ENCODE assay signal across 12 cellular contexts in genomic region chr14:75497191-75497590, GRCh38. TPM values are rescaled to one million over a fixed set of nuclear protein-coding genes. Genes with fewer than 3 reads are reported as not detected.
DNase-seq lines count a peak whose midpoint lies in the region; ATAC-seq lines count a peak whose summit lies in the region.
"Had no signal": no experiment of that assay in that cellular context is flagged by ENCODE, and none has a peak within 500 bp of the region (broad histone marks: within the 10 kb centered on the region; RNA-seq: fewer than 3 reads in every experiment).

No MANE protein-coding gene starts in this region.

- H3K9me3 Mint-ChIP-seq in activated T-helper 1 cell treated with anti-CD3 and anti-CD28 coated beads, Interleukin-12 subunit alpha, Interleukin-12 subunit beta, Interleukin-2, Interleukin-4 antibody, amounts not matched to agents 30 ng/mL and 10 ng/mL and 1 ng/mL, durations not matched to agents 14 hours and 24 hours and 36 hours = no peaks in the 10 kb centered on the region
- peaks cover 4% of the 10 kb centered on the region for H3K9me3 Mint-ChIP-seq in stimulated activated naive CD8-positive, alpha-beta T cell treated with anti-CD3 and anti-CD28 coated beads, Interleukin-15, Interleukin-2, amounts not matched to agents 100 ng/mL and 50 ng/mL, for 24 hours

- ATAC-seq in HG03565 (IDR thresholded peaks at IDR 0.05; ENCODE audit: unreplicated experiment) (peak; percentile 45), HG03354 (IDR thresholded peaks at IDR 0.05; ENCODE audit: poor library complexity, severe bottlenecking, unreplicated experiment) (no peak)
- ATAC-seq: PC-3 had no signal

- peaks cover 3% of the 10 kb centered on the region for H3K36me3 Mint-ChIP-seq in activated T-helper 1 cell treated with anti-CD3 and anti-CD28 coated beads, Interleukin-12 subunit alpha, Interleukin-12 subunit beta, Interleukin-2, Interleukin-4 antibody, amounts not matched to agents 30 ng/mL and 10 ng/mL and 1 ng/mL, durations not matched to agents 14 hours and 24 hours and 36 hours (ENCODE audit: low read depth)
- no peaks in the 10 kb centered on the region for H3K36me3 Mint-ChIP-seq in stimulated activated naive CD8-positive, alpha-beta T cell treated with anti-CD3 and anti-CD28 coated beads, Interleukin-15, Interleukin-2, amounts not matched to agents 100 ng/mL and 50 ng/mL, for 24 hours (ENCODE audit: low read depth)

- peak overlapping the region; percentile 66 for H3K4me3 Mint-ChIP-seq in activated T-helper 1 cell treated with anti-CD3 and anti-CD28 coated beads, Interleukin-12 subunit alpha, Interleukin-12 subunit beta, Interleukin-2, Interleukin-4 antibody, amounts not matched to agents 30 ng/mL and 10 ng/mL and 1 ng/mL, durations not matched to agents 14 hours and 24 hours and 36 hours
- H3K4me3 Mint-ChIP-seq in stimulated activated naive CD8-positive, alpha-beta T cell treated with anti-CD3 and anti-CD28 coated beads, Interleukin-15, Interleukin-2, amounts not matched to agents 100 ng/mL and 50 ng/mL, for 24 hours = peak overlapping the region; percentile 42

- peaks cover 61% of the 10 kb centered on the region for H3K4me1 Mint-ChIP-seq in activated T-helper 1 cell treated with anti-CD3 and anti-CD28 coated beads, Interleukin-12 subunit alpha, Interleukin-12 subunit beta, Interleukin-2, Interleukin-4 antibody, amounts not matched to agents 30 ng/mL and 10 ng/mL and 1 ng/mL, durations not matched to agents 14 hours and 24 hours and 36 hours (ENCODE audit: low read depth)
- H3K4me1 Mint-ChIP-seq in stimulated activated naive CD8-positive, alpha-beta T cell treated with anti-CD3 and anti-CD28 coated beads, Interleukin-15, Interleukin-2, amounts not matched to agents 100 ng/mL and 50 ng/mL, for 24 hours (ENCODE audit: low read depth) = peaks cover 67% of the 10 kb centered on the region

- peak; percentile 33 for DNase-seq in activated naive CD4-positive, alpha-beta T cell treated with Interleukin-2 at 50 U/mL for 16 hours
- no peak for DNase-seq in activated naive CD4-positive, alpha-beta T cell (lab: John Stamatoyannopoulos, UW)
- DNase-seq in activated T-helper 1 cell treated with anti-CD3 and anti-CD28 coated beads, Interleukin-12 subunit alpha, Interleukin-12 subunit beta, Interleukin-2, Interleukin-4 antibody, amounts not matched to agents 30 ng/mL and 10 ng/mL and 1 ng/mL, durations not matched to agents 14 hours and 24 hours and 36 hours (ENCODE audit: low spot score) = peak; percentile 58
- DNase-seq in ureter (ENCODE audit: low spot score) (no peak), NCI-H1694 treated with DMSO at 0.1 percent for 48 hours (lab: John Stamatoyannopoulos, UW) (no peak)
- DNase-seq: colonic mucosa, PC-3, uterus had no signal

- H3K27me3 Mint-ChIP-seq in activated T-helper 1 cell treated with anti-CD3 and anti-CD28 coated beads, Interleukin-12 subunit alpha, Interleukin-12 subunit beta, Interleukin-2, Interleukin-4 antibody, amounts not matched to agents 30 ng/mL and 10 ng/mL and 1 ng/mL, durations not matched to agents 14 hours and 24 hours and 36 hours (ENCODE audit: insufficient read depth) = no peaks in the 10 kb centered on the region
- no peaks in the 10 kb centered on the region for H3K27me3 Mint-ChIP-seq in stimulated activated naive CD8-positive, alpha-beta T cell treated with anti-CD3 and anti-CD28 coated beads, Interleukin-15, Interleukin-2, amounts not matched to agents 100 ng/mL and 50 ng/mL, for 24 hours

- peak overlapping the region; percentile 89 for H3K27ac Mint-ChIP-seq in activated T-helper 1 cell treated with anti-CD3 and anti-CD28 coated beads, Interleukin-12 subunit alpha, Interleukin-12 subunit beta, Interleukin-2, Interleukin-4 antibody, amounts not matched to agents 30 ng/mL and 10 ng/mL and 1 ng/mL, durations not matched to agents 14 hours and 24 hours and 36 hours
- H3K27ac Mint-ChIP-seq in stimulated activated naive CD8-positive, alpha-beta T cell treated with anti-CD3 and anti-CD28 coated beads, Interleukin-15, Interleukin-2, amounts not matched to agents 100 ng/mL and 50 ng/mL, for 24 hours = peak overlapping the region; percentile 80

- intact Hi-C loops in activated T-helper 1 cell treated with anti-CD3 and anti-CD28 coated beads, Interleukin-12 subunit alpha, Interleukin-12 subunit beta, Interleukin-2, Interleukin-4 antibody, amounts not matched to agents 30 ng/mL and 10 ng/mL and 1 ng/mL, durations not matched to agents 14 hours and 24 hours and 36 hours (cut with micrococcal nuclease) = loop anchor here (1.0 kb wide), 4 partner anchors 12 to 64 kb away; partner anchors contain the start of gene BATF

RNA-seq across cellular contexts. Expression of gene BATF, which starts 25.1 kb away (rescaled TPM):
- 213 and 214 TPM in 2 replicates for total RNA-seq in activated T-helper 1 cell treated with anti-CD3 and anti-CD28 coated beads, Interleukin-12 subunit alpha, Interleukin-12 subunit beta, Interleukin-2, Interleukin-4 antibody, amounts not matched to agents 30 ng/mL and 10 ng/mL and 1 ng/mL, durations not matched to agents 14 hours and 24 hours and 36 hours
- total RNA-seq in ureter = 19.4 TPM
- total RNA-seq: glomerular endothelial cell, PC-3 had no signal

Comparison
In these comparisons a context has a peak if more than half of its experiments do, and no peak if none do; other contexts are left out.
1. DNase-seq: peak in activated naive CD4-positive, alpha-beta T cell treated with Interleukin-2 at 50 U/mL for 16 hours (single experiment) and activated T-helper 1 cell treated with anti-CD3 and anti-CD28 coated beads, Interleukin-12 subunit alpha, Interleukin-12 subunit beta, Interleukin-2, Interleukin-4 antibody, amounts not matched to agents 30 ng/mL and 10 ng/mL and 1 ng/mL, durations not matched to agents 14 hours and 24 hours and 36 hours (single experiment); none in activated naive CD4-positive, alpha-beta T cell (0 of 4), ureter (single experiment) and NCI-H1694 treated with DMSO at 0.1 percent for 48 hours (single experiment).
2. RNA of gene BATF, which starts 25.1 kb away (total RNA-seq): 213 to 214 TPM in activated T-helper 1 cell treated with anti-CD3 and anti-CD28 coated beads, Interleukin-12 subunit alpha, Interleukin-12 subunit beta, Interleukin-2, Interleukin-4 antibody, amounts not matched to agents 30 ng/mL and 10 ng/mL and 1 ng/mL, durations not matched to agents 14 hours and 24 hours and 36 hours; 19.4 TPM in ureter (single experiment); every median in the first group is over 10 times any median in the second.